9 cellular contexts compared by ENCODE assay signal in the genomic region with DNA sequence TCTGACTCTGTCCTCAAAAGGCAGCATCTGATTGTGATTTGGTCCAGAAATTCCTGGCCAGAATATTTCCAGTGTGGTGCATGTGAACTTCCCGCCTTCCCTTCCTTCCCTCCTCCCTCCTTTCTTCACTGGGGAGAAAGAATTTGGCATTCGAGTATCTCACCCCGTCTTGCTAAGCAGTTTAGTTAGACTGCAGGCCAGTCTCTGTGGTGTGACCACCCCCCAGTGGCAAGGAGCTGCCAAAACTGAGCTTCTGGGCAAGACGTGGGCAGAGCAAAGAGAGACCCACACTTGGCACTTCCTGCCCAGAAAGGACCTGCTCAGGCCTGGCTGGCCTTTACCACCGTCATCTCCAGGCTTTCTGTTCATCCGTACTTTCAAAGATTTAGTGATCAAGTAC. TPM values are rescaled to one million over a fixed set of nuclear protein-coding genes. Genes with fewer than 3 reads are reported as not detected.
DNase-seq lines count a peak whose midpoint lies in the region; ATAC-seq and TF ChIP-seq lines count a peak whose summit lies in the region.
"Had no signal": no experiment of that assay in that cellular context is flagged by ENCODE, and none has a peak within 500 bp of the region (broad histone marks: within the 10 kb centered on the region; RNA-seq: fewer than 3 reads in every experiment).

No MANE protein-coding gene starts in this region.

- no peak overlapping the region for H3K27ac ChIP-seq in RWPE1
- no peak overlapping the region for H3K27ac ChIP-seq in coronary artery
- H3K27ac ChIP-seq: parathyroid adenoma had no signal

- H3K4me3 ChIP-seq in coronary artery = no peak overlapping the region

- CTCF ChIA-PET in RWPE1 (lab: Yijun Ruan, JAX) = interaction anchor here (0.6 to 1.4 kb wide), 7 partner anchors 19 to 432 kb away, joined by 3 to 5 read pairs (median 4); no protein-coding TSS in a partner anchor

- TF ChIP-seq CTCF in RWPE1 (conservative IDR thresholded peaks at IDR 0.05; ENCODE audit: low read depth) = no peak; the same call in 1 of the 2 replicates
- peak; percentile 30 for TF ChIP-seq CTCF in coronary artery (IDR thresholded peaks at IDR 0.05)

- peak; percentile 32 for DNase-seq in activated CD4-positive, alpha-beta T cell treated with anti-CD3 and anti-CD28 coated beads for 1 hour
- no peak for DNase-seq in activated CD4-positive, alpha-beta T cell treated with anti-CD3 and anti-CD28 coated beads for 4 hours
- DNase-seq in RWPE1 (ENCODE audit: low spot score) = peak; percentile 55
- no peak for DNase-seq in coronary artery (ENCODE audit: low spot score)
- DNase-seq in myocyte (ENCODE audit: low read depth) = peak; percentile 35
- DNase-seq in retina = no peak

- POLR2A ChIA-PET in RWPE1 (lab: Yijun Ruan, JAX; ENCODE audit: low non-redundant PET) = no interaction called here

- no peak for ATAC-seq in HG03342 (IDR thresholded peaks at IDR 0.05; ENCODE audit: unreplicated experiment)
- no peak for ATAC-seq in HG02973 (IDR thresholded peaks at IDR 0.05; ENCODE audit: unreplicated experiment)

RNA-seq across cellular contexts. Expression of a gene that starts 36.4 kb away (rescaled TPM):
- total RNA-seq in myocyte = 0.36 and 1.1 TPM in 2 replicates
- 0.18 TPM for polyA plus RNA-seq in myocyte (2012)

RNA-seq across cellular contexts. Expression of a gene that starts 48.7 kb away (rescaled TPM):
- 0.31 and 0.99 TPM in 2 replicates for total RNA-seq in myocyte
- polyA plus RNA-seq in myocyte (2012) = 0.26 TPM

Comparison
In these comparisons a context has a peak if more than half of its experiments do, and no peak if none do; other contexts are left out.
1. DNase-seq: peak in activated CD4-positive, alpha-beta T cell treated with anti-CD3 and anti-CD28 coated beads for 1 hour (single experiment), RWPE1 (single experiment) and myocyte (single experiment); none in activated CD4-positive, alpha-beta T cell treated with anti-CD3 and anti-CD28 coated beads for 4 hours (0 of 2), coronary artery (single experiment) and retina (single experiment).